Comparison of ENCODE assay signal across 16 cellular contexts in genomic region chr1:14627608-14628489, GRCh38. TPM values are rescaled to one million over a fixed set of nuclear protein-coding genes. Genes with fewer than 3 reads are reported as not detected.
DNase-seq lines count a peak whose midpoint lies in the region; ATAC-seq and TF ChIP-seq lines count a peak whose summit lies in the region.
"Had no signal": no experiment of that assay in that cellular context is flagged by ENCODE, and none has a peak within 500 bp of the region (broad histone marks: within the 10 kb centered on the region; RNA-seq: fewer than 3 reads in every experiment).

No MANE protein-coding gene starts in this region.

- H3K4me1 Mint-ChIP-seq in type B pancreatic cell (ENCODE audit: unreplicated experiment) (peaks cover 42% of the 10 kb centered on the region), HFFc6 (ENCODE audit: low read depth) (no peaks in the 10 kb centered on the region)
- H3K4me1 Mint-ChIP-seq: activated B cell treated with CpG ODN at 0.5 μM for 24 hours; activated naive CD4-positive, alpha-beta T cell treated with anti-CD3 and anti-CD28 coated beads, Interleukin-2, amount 50 U/mL, for 24 hours had no signal

- no peak for ATAC-seq in GM21526 (IDR thresholded peaks at IDR 0.05; ENCODE audit: low FRiP score, unreplicated experiment)

- H3K27me3 Mint-ChIP-seq in type B pancreatic cell, result no peaks in the 10 kb centered on the region
- H3K27me3 Mint-ChIP-seq in HFFc6 (ENCODE audit: insufficient read depth), result peaks cover 2% of the 10 kb centered on the region
- H3K27me3 Mint-ChIP-seq: activated B cell treated with CpG ODN at 0.5 μM for 24 hours had no signal

- no peak overlapping the region for H3K4me3 ChIP-seq in coronary artery

- H3K9me3 Mint-ChIP-seq in type B pancreatic cell (no peaks in the 10 kb centered on the region), HFFc6 (peaks cover 60% of the 10 kb centered on the region)
- H3K9me3 Mint-ChIP-seq: activated naive CD4-positive, alpha-beta T cell treated with anti-CD3 and anti-CD28 coated beads, Interleukin-2, amount 50 U/mL, for 24 hours; CD4-positive, alpha-beta T cell had no signal

- H3K4me3 Mint-ChIP-seq in type B pancreatic cell (peak overlapping the region; percentile 39), HFFc6 (no peak overlapping the region)
- H3K4me3 Mint-ChIP-seq: activated B cell treated with CpG ODN at 0.5 μM for 24 hours; activated naive CD4-positive, alpha-beta T cell treated with anti-CD3 and anti-CD28 coated beads, Interleukin-2, amount 50 U/mL, for 24 hours; CD4-positive, alpha-beta T cell had no signal

- peak; percentile 19 to 33 for DNase-seq in NCI-H524 (lab: John Stamatoyannopoulos, UW)
- DNase-seq in NCI-H524 treated with DMSO at 0.1 percent for 48 hours (lab: John Stamatoyannopoulos, UW), result no peak
- peak; percentile 91 for DNase-seq in globus pallidus (ENCODE audit: low spot score)
- peak; percentile 79 for DNase-seq in midbrain (lab: John Stamatoyannopoulos, UW)
- no peak for DNase-seq in type B pancreatic cell (ENCODE audit: extremely low spot score, unreplicated experiment)
- DNase-seq in coronary artery (ENCODE audit: low spot score), result no peak
- no peak for DNase-seq in HFFc6
- DNase-seq: 8988T; activated B cell treated with CpG ODN at 0.5 μM for 24 hours; activated CD8-positive, alpha-beta memory T cell treated with anti-CD3 and anti-CD28 coated beads, Interleukin-2, amount 50 U/mL, for 48 hours; CD4-positive, alpha-beta T cell; cortex of kidney; stimulated activated naive CD4-positive, alpha-beta T cell; SW 1271 had no signal

- peak overlapping the region; percentile 65 for H3K27ac Mint-ChIP-seq in type B pancreatic cell
- H3K27ac Mint-ChIP-seq in HFFc6, result no peak overlapping the region
- H3K27ac Mint-ChIP-seq: activated B cell treated with CpG ODN at 0.5 μM for 24 hours; activated naive CD4-positive, alpha-beta T cell treated with anti-CD3 and anti-CD28 coated beads, Interleukin-2, amount 50 U/mL, for 24 hours; CD4-positive, alpha-beta T cell had no signal

- H3K36me3 Mint-ChIP-seq in type B pancreatic cell (no peaks in the 10 kb centered on the region), HFFc6 (ENCODE audit: low read depth) (no peaks in the 10 kb centered on the region)
- H3K36me3 Mint-ChIP-seq: activated naive CD4-positive, alpha-beta T cell treated with anti-CD3 and anti-CD28 coated beads, Interleukin-2, amount 50 U/mL, for 24 hours had no signal

- H3K27ac ChIP-seq in coronary artery, result no peak overlapping the region

- no peak for TF ChIP-seq CTCF in type B pancreatic cell (conservative IDR thresholded peaks at IDR 0.05)
- TF ChIP-seq CTCF in coronary artery (IDR thresholded peaks at IDR 0.05), result no peak
- no peak for TF ChIP-seq CTCF in HFFc6 (IDR thresholded peaks at IDR 0.05)

RNA-seq across cellular contexts. Expression of gene KAZN, which starts 29.4 kb away (rescaled TPM):
- total RNA-seq in type B pancreatic cell (ENCODE audit: low replicate concordance), result 21.9 and 33.7 TPM in 2 replicates
- total RNA-seq in HFFc6 (2021; fragmentation: NEBNext Ultra II Directional; extraction: Animal tissue kit (Norgen Biotek cat#: 25700)), result 10 to 100 TPM; 13.1 to 22.3 (median 20.7) TPM

Comparison
In these comparisons a context has a peak if more than half of its experiments do, and no peak if none do; other contexts are left out.
1. DNase-seq: peak in NCI-H524 (2 of 2), globus pallidus (single experiment) and midbrain (single experiment); none in NCI-H524 treated with DMSO at 0.1 percent for 48 hours (single experiment), type B pancreatic cell (single experiment), coronary artery (single experiment) and HFFc6 (single experiment).